ENCODE assay signal across 35 cellular contexts in the genomic region with DNA sequence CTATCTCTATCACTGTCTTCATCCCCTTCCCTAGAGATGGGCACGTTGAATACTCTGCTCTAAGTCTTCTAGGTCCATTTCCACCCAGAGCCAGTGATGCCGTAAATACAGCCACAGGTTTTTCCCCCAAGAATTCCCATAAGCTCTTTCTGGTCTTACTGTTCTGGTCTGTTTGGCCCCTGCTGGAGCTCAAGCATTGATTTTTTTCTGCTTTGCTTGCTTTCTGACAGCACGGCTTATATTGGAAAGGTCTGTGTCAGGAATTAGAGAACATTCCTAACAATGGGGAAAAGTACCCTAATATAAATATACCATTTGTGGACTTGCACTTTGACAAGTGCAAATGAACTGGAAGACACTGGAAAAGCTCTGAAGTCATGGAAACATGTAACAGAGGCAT.
"Had no signal": no experiment of that assay in that cellular context is flagged by ENCODE, and none has a peak within 500 bp of the region (broad histone marks: within the 10 kb centered on the region; RNA-seq: fewer than 3 reads in every experiment).

No MANE protein-coding gene starts in this region.

- H3K4me2 ChIP-seq: KMS-11 had no signal

- H3K9me3 ChIP-seq: MG63 had no signal

- H3K27me3 ChIP-seq: MG63 had no signal

- H3K4me3 ChIP-seq: MG63 had no signal

- DNase-seq: Karpas-422, Kasumi-1, MG63, MM.1S, MV-4-11, NCI-H1048, NCI-H1092, NCI-H1092 treated with DMSO at 0.1 percent for 48 hours, NCI-H1105, NCI-H1105 treated with DMSO at 0.1 percent for 48 hours, NCI-H1417, NCI-H1417 treated with DMSO at 0.1 percent for 48 hours, NCI-H1436, NCI-H1436 treated with DMSO at 0.1 percent for 48 hours, NCI-H146, NCI-H1694, NCI-H1694 treated with DMSO at 0.1 percent for 48 hours, NCI-H187, NCI-H187 treated with DMSO at 0.1 percent for 48 hours, NCI-H1930, NCI-H2029, NCI-H2029 treated with DMSO at 0.1 percent for 48 hours, NCI-H2081, NCI-H2081 treated with DMSO at 0.1 percent for 48 hours, NCI-H2107, NCI-H2171, NCI-H2171 treated with DMSO at 0.1 percent for 48 hours, NCI-H2227 treated with DMSO at 0.1 percent for 48 hours, NCI-H226, NCI-H345, NCI-H446, NCI-H446 treated with DMSO at 0.1 percent for 48 hours, NCI-H510A, NCI-H510A treated with DMSO at 0.1 percent for 48 hours had no signal

- H3K9ac ChIP-seq: KMS-11 had no signal

- H3K27ac ChIP-seq: KMS-11 had no signal

- H3K36me3 ChIP-seq: MG63 had no signal
